Comparison of ENCODE assay signal across 22 cellular contexts in the genomic region with DNA sequence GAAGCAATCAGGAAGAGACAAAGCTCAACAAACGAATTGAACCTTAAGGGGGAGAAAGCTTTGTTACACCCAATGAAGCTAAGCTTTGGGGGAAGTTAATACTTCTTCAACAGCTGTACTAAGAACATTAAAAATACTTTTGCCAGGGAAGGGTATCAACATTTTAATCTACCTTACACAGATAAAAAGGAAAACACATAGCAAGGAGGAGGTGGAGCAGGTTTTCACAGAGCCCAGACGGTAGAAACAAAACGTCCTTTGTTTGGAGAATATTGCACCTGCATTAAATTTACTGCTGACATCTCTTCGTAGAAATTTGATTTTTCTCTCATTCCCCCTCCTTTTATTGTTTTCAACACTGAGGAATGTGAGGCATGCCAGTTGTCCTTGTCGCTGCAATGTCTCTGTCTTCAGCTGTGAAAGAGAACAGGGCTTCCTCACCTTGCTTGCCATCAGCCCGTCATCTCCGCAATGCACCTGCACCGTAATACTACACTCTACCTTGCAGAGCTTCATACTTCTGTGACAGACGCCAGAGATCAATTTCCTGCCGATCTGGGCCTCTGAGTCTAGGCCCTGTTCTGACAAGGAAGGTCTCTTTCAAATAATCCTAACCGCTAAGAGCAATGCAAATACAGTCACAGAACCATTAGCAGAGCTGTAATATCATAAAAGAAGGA.
A peak's percentile ranks its signal among the peaks of the same experiment; 100 is the strongest.
DNase-seq lines count a peak whose midpoint lies in the region; ATAC-seq and TF ChIP-seq lines count a peak whose summit lies in the region.
"Had no signal": no experiment of that assay in that cellular context is flagged by ENCODE, and none has a peak within 500 bp of the region (broad histone marks: within the 10 kb centered on the region; RNA-seq: fewer than 3 reads in every experiment).

No MANE protein-coding gene starts in this region.

- H3K27me3 Mint-ChIP-seq in WTC11 (ENCODE audit: low read depth), result peaks cover 3% of the 10 kb centered on the region; the same call in 1 of the 2 replicates
- H3K27me3 Mint-ChIP-seq in mesothelial cell of epicardium (ENCODE audit: low read depth), result no peaks in the 10 kb centered on the region
- H3K27me3 Mint-ChIP-seq: naive thymus-derived CD4-positive, alpha-beta T cell had no signal

- peak overlapping the region; percentile 62 for H3K27ac Mint-ChIP-seq in WTC11
- peak overlapping the region; percentile 37 for H3K27ac Mint-ChIP-seq in mesothelial cell of epicardium
- H3K27ac Mint-ChIP-seq: activated naive CD4-positive, alpha-beta T cell treated with anti-CD3 and anti-CD28 coated beads for 36 hours; naive thymus-derived CD4-positive, alpha-beta T cell had no signal

- H3K36me3 Mint-ChIP-seq in WTC11 (no peaks in the 10 kb centered on the region), mesothelial cell of epicardium (peaks cover 2% of the 10 kb centered on the region)
- H3K36me3 Mint-ChIP-seq: naive thymus-derived CD4-positive, alpha-beta T cell had no signal

- peaks cover 29% of the 10 kb centered on the region for H3K4me1 Mint-ChIP-seq in WTC11
- H3K4me1 Mint-ChIP-seq in mesothelial cell of epicardium, result peaks cover 11% of the 10 kb centered on the region
- H3K4me1 Mint-ChIP-seq: naive thymus-derived CD4-positive, alpha-beta T cell had no signal

- POLR2A ChIA-PET in WTC11 (lab: Charles Lee), result no interaction called here

- TF ChIP-seq CTCF in WTC11 (IDR thresholded peaks at IDR 0.05) (no peak), mesothelial cell of epicardium (IDR thresholded peaks at IDR 0.05; ENCODE audit: unreplicated experiment) (no peak)

- DNase-seq in DMS153 treated with DMSO at 0.1 percent for 48 hours (lab: John Stamatoyannopoulos, UW; ENCODE audit: unreplicated experiment) (peak; percentile 79), NCI-H1436 treated with DMSO at 0.1 percent for 48 hours (lab: John Stamatoyannopoulos, UW) (peak; percentile 31), WTC11 (ENCODE audit: low spot score) (peak; percentile 20), mesothelial cell of epicardium (ENCODE audit: low spot score in 2 of 2, unreplicated experiment in 2 of 2) (no peak)
- DNase-seq: activated CD8-positive, alpha-beta memory T cell treated with anti-CD3 and anti-CD28 coated beads for 24 hours; activated naive CD4-positive, alpha-beta T cell treated with anti-CD3 and anti-CD28 coated beads for 36 hours; activated T-cell treated with anti-CD3 and anti-CD28 coated beads, Interleukin-2, amount 50 U/mL, for 48 hours; C1 segment of cervical spinal cord; caudate nucleus; dorsolateral prefrontal cortex; GF-D8; mammary epithelial cell; naive thymus-derived CD4-positive, alpha-beta T cell; NCI-H1417 treated with DMSO at 0.1 percent for 48 hours; NCI-H446 treated with DMSO at 0.1 percent for 48 hours; ovary; right lobe of liver had no signal

- no peak overlapping the region for H3K4me3 Mint-ChIP-seq in WTC11
- H3K4me3 Mint-ChIP-seq in mesothelial cell of epicardium, result peak overlapping the region; percentile 27
- H3K4me3 Mint-ChIP-seq: activated naive CD4-positive, alpha-beta T cell treated with anti-CD3 and anti-CD28 coated beads for 36 hours; naive thymus-derived CD4-positive, alpha-beta T cell had no signal

- H3K9me3 Mint-ChIP-seq in WTC11 (peaks cover 7% of the 10 kb centered on the region; the same call in 1 of the 2 replicates), mesothelial cell of epicardium (no peaks in the 10 kb centered on the region)
- H3K9me3 Mint-ChIP-seq: activated naive CD4-positive, alpha-beta T cell treated with anti-CD3 and anti-CD28 coated beads for 36 hours had no signal

- CTCF ChIA-PET in WTC11 (lab: Charles Lee), result interaction anchor here (0.7 to 1.3 kb wide), 2 partner anchors 74 to 271 kb away, joined by 3 to 4 read pairs; partner anchors contain the start of gene SPRY2

- ATAC-seq in WTC11 (peak; percentile 80), GM18858 (IDR thresholded peaks at IDR 0.05; ENCODE audit: unreplicated experiment) (no peak), GM21360 (IDR thresholded peaks at IDR 0.05; ENCODE audit: unreplicated experiment) (no peak), GM19351 (IDR thresholded peaks at IDR 0.05; ENCODE audit: unreplicated experiment) (no peak)
- no peak for ATAC-seq in activated CD4-positive, CD25-positive, alpha-beta regulatory T cell treated with anti-CD3 and anti-CD28 coated beads, Interleukin-2, amount 50 U/mL, for 24 hours
- ATAC-seq: HepG2; naive thymus-derived CD4-positive, alpha-beta T cell; right lobe of liver had no signal

TF ChIP-seq in WTC11, 78 proteins besides CTCF, POLR2A, EP300 and RAD21:
- TF ChIP-seq CREB1 (CRISPR knock-in tag; IDR thresholded peaks at IDR 0.05) (no peak), ZNF138 (CRISPR knock-in tag; conservative IDR thresholded peaks at IDR 0.05) (no peak), ZNF396 (CRISPR knock-in tag; IDR thresholded peaks at IDR 0.05; ENCODE audit: borderline replicate concordance) (no peak), ZNF219 (CRISPR knock-in tag; IDR thresholded peaks at IDR 0.05; ENCODE audit: borderline replicate concordance) (no peak), JAZF1 (CRISPR knock-in tag; IDR thresholded peaks at IDR 0.05) (no peak), RORB (CRISPR knock-in tag; IDR thresholded peaks at IDR 0.05) (no peak), IRF2 (CRISPR knock-in tag; IDR thresholded peaks at IDR 0.05; ENCODE audit: borderline replicate concordance, low read depth) (no peak)
- TF ChIP-seq, protein P1, sequence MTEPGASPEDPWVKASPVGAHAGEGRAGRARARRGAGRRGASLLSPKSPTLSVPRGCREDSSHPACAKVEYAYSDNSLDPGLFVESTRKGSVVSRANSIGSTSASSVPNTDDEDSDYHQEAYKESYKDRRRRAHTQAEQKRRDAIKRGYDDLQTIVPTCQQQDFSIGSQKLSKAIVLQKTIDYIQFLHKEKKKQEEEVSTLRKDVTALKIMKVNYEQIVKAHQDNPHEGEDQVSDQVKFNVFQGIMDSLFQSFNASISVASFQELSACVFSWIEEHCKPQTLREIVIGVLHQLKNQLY (CRISPR knock-in tag; IDR thresholded peaks at IDR 0.05), result no peak

Comparison
In these comparisons a context has a peak if more than half of its experiments do, and no peak if none do; other contexts are left out.
1. DNase-seq: peak in DMS153 treated with DMSO at 0.1 percent for 48 hours (single experiment), NCI-H1436 treated with DMSO at 0.1 percent for 48 hours (single experiment) and WTC11 (single experiment); none in mesothelial cell of epicardium (0 of 2).